In genomic region chr12:116033765-116034164, GRCh38 we compare ENCODE assay signal across 32 cellular contexts.
"Had no signal": no experiment of that assay in that cellular context is flagged by ENCODE, and none has a peak within 500 bp of the region (broad histone marks: within the 10 kb centered on the region; RNA-seq: fewer than 3 reads in every experiment).

No MANE protein-coding gene starts in this region.

- H3K27ac Mint-ChIP-seq: dendritic cell treated with granulocyte-macrophage colony-stimulating factor and Interleukin-4, amounts not matched to agents 40 ng/mL and 50 ng/mL, for 4 days; immature natural killer cell; memory B cell; progenitor cell of endocrine pancreas; stimulated activated naive CD8-positive, alpha-beta T cell treated with anti-CD3 and anti-CD28 coated beads, Interleukin-15, amount 100 ng/mL, for 72 hours had no signal

- H3K27me3 ChIP-seq: colonic mucosa, esophagus squamous epithelium, neutrophil, right lobe of liver, suprapubic skin, transverse colon, vagina had no signal

- ATAC-seq: left colon; left ventricle myocardium superior; mucosa of descending colon; natural killer cell treated with Interleukin-12 subunit alpha and Interleukin-12 subunit beta and Interleukin-15 and Interleukin-18, amount 100 ng/mL, for 72 hours; right lobe of liver; stimulated activated naive CD8-positive, alpha-beta T cell treated with anti-CD3 and anti-CD28 coated beads, Interleukin-15, amount 100 ng/mL, for 72 hours had no signal

- FAIRE-seq: small intestine had no signal

- H3K9me3 Mint-ChIP-seq: dendritic cell treated with granulocyte-macrophage colony-stimulating factor and Interleukin-4, amounts not matched to agents 40 ng/mL and 50 ng/mL, for 4 days; immature natural killer cell; natural killer cell treated with Interleukin-12 subunit alpha and Interleukin-12 subunit beta and Interleukin-15 and Interleukin-18, amount 100 ng/mL, for 72 hours; stimulated activated naive CD8-positive, alpha-beta T cell treated with anti-CD3 and anti-CD28 coated beads, Interleukin-15, amount 100 ng/mL, for 72 hours had no signal

- H3K4me3 Mint-ChIP-seq: dendritic cell treated with granulocyte-macrophage colony-stimulating factor and Interleukin-4, amounts not matched to agents 40 ng/mL and 50 ng/mL, for 4 days; immature natural killer cell; memory B cell; naive B cell; natural killer cell treated with Interleukin-12 subunit alpha and Interleukin-12 subunit beta and Interleukin-15 and Interleukin-18, amount 100 ng/mL, for 72 hours; neural crest cell; stimulated activated naive CD8-positive, alpha-beta T cell treated with anti-CD3 and anti-CD28 coated beads, Interleukin-15, amount 100 ng/mL, for 72 hours had no signal

- H3K27ac ChIP-seq: colonic mucosa, esophagus squamous epithelium, neutrophil, parathyroid adenoma, right lobe of liver, suprapubic skin, transverse colon, vagina had no signal

- H3K9me3 ChIP-seq: colonic mucosa, esophagus squamous epithelium, mucosa of descending colon, neutrophil, right lobe of liver, suprapubic skin, transverse colon, vagina had no signal

- H3K4me1 ChIP-seq: colonic mucosa, esophagus squamous epithelium, parathyroid adenoma, right lobe of liver, suprapubic skin, transverse colon had no signal

- H3K4me1 Mint-ChIP-seq: neural crest cell had no signal

- DNase-seq: colonic mucosa; effector CD8-positive, alpha-beta T cell; erythroblast; esophagus squamous epithelium; foreskin melanocyte; glutamatergic neuron; hypothalamus; immature natural killer cell; islet precursor cell; kidney glomerular epithelial cell; left colon; left ventricle myocardium superior; mucosa of descending colon; naive B cell; right lobe of liver; small intestine; stimulated activated CD4-positive, alpha-beta T cell treated with anti-CD3 and anti-CD28 coated beads, Interleukin-15, amount 100 ng/mL, for 24 hours; stimulated activated CD4-positive, alpha-beta T cell treated with anti-CD3 and anti-CD28 coated beads, Interleukin-4, amount 100 ng/mL, for 1 hour; stimulated activated CD8-positive, alpha-beta memory T cell treated with anti-CD3 and anti-CD28 coated beads, Interleukin-4, amount 100 ng/mL, for 48 hours; stimulated activated naive CD4-positive, alpha-beta T cell; stimulated activated naive CD8-positive, alpha-beta T cell treated with anti-CD3 and anti-CD28 coated beads, Interleukin-15, amount 100 ng/mL, for 72 hours; transverse colon had no signal

- H3K4me3 ChIP-seq: colonic mucosa, esophagus squamous epithelium, lung, mucosa of descending colon, right lobe of liver, suprapubic skin, transverse colon, vagina had no signal

- H3K36me3 ChIP-seq: colonic mucosa, esophagus squamous epithelium, neutrophil, right lobe of liver, suprapubic skin, transverse colon, vagina had no signal

- H3K27me3 Mint-ChIP-seq: dendritic cell treated with granulocyte-macrophage colony-stimulating factor and Interleukin-4, amounts not matched to agents 40 ng/mL and 50 ng/mL, for 4 days; memory B cell; naive B cell; natural killer cell treated with Interleukin-12 subunit alpha and Interleukin-12 subunit beta and Interleukin-15 and Interleukin-18, amount 100 ng/mL, for 72 hours; progenitor cell of endocrine pancreas; stimulated activated naive CD8-positive, alpha-beta T cell treated with anti-CD3 and anti-CD28 coated beads, Interleukin-15, amount 100 ng/mL, for 72 hours had no signal

- H3K9ac ChIP-seq: parathyroid adenoma had no signal

- H3K36me3 Mint-ChIP-seq: immature natural killer cell; natural killer cell treated with Interleukin-12 subunit alpha and Interleukin-12 subunit beta and Interleukin-15 and Interleukin-18, amount 100 ng/mL, for 72 hours had no signal
